ENCODE assay signal across 1 cellular context in the genomic region with DNA sequence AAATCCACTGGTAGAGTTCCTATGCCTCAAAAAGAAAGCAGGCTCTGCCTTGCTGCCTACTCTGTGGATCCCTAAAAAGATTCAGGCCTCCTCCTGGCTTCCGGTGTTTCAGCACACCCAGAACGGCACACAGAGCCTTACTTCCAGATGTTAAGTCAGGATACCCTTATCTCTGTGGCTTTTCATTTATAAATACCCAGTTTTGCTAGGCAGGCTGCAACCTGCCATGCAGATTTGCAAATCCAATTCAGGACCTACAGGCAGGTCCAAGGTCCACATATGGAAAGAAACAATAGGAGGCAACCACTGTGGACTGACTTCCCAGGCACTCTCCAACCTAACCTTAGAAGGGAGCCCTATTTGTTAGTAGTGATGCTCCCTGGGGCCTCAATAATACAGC.
TF ChIP-seq lines count a peak whose summit lies in the region.

No MANE protein-coding gene starts in this region.

TF ChIP-seq in HepG2, 621 proteins besides CTCF, POLR2A, EP300 and RAD21:
- peak; percentile 56 for TF ChIP-seq HNF4G (IDR thresholded peaks at IDR 0.05; ENCODE audit: borderline replicate concordance, low read depth, low read length)
- TF ChIP-seq HNF4G (CRISPR knock-in tag; IDR thresholded peaks at IDR 0.05; ENCODE audit: borderline replicate concordance, low read depth) = no peak; the same call in 1 of the 2 replicates
- 0 out of 2 replicates have a peak, but pooled peaks have one; percentile 31 for TF ChIP-seq GATAD2A (CRISPR knock-in tag; IDR thresholded peaks at IDR 0.05)
- TF ChIP-seq, protein P1, sequence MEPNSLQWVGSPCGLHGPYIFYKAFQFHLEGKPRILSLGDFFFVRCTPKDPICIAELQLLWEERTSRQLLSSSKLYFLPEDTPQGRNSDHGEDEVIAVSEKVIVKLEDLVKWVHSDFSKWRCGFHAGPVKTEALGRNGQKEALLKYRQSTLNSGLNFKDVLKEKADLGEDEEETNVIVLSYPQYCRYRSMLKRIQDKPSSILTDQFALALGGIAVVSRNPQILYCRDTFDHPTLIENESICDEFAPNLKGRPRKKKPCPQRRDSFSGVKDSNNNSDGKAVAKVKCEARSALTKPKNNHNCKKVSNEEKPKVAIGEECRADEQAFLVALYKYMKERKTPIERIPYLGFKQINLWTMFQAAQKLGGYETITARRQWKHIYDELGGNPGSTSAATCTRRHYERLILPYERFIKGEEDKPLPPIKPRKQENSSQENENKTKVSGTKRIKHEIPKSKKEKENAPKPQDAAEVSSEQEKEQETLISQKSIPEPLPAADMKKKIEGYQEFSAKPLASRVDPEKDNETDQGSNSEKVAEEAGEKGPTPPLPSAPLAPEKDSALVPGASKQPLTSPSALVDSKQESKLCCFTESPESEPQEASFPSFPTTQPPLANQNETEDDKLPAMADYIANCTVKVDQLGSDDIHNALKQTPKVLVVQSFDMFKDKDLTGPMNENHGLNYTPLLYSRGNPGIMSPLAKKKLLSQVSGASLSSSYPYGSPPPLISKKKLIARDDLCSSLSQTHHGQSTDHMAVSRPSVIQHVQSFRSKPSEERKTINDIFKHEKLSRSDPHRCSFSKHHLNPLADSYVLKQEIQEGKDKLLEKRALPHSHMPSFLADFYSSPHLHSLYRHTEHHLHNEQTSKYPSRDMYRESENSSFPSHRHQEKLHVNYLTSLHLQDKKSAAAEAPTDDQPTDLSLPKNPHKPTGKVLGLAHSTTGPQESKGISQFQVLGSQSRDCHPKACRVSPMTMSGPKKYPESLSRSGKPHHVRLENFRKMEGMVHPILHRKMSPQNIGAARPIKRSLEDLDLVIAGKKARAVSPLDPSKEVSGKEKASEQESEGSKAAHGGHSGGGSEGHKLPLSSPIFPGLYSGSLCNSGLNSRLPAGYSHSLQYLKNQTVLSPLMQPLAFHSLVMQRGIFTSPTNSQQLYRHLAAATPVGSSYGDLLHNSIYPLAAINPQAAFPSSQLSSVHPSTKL (CRISPR knock-in tag; IDR thresholded peaks at IDR 0.05) = peak; percentile 44; the same call in 1 of the 2 replicates
- peak; percentile 83 for TF ChIP-seq HNF4A (CRISPR knock-in tag; IDR thresholded peaks at IDR 0.05)
- TF ChIP-seq SAP130 (CRISPR knock-in tag; IDR thresholded peaks at IDR 0.05; ENCODE audit: low read depth) = 0 out of 2 replicates have a peak, but pooled peaks have one; percentile 21
- TF ChIP-seq SALL1 (CRISPR knock-in tag; IDR thresholded peaks at IDR 0.05) = peak; percentile 18; the same call in 1 of the 2 replicates
- TF ChIP-seq SOX6 (IDR thresholded peaks at IDR 0.05) = no peak
- TF ChIP-seq SOX6 (CRISPR knock-in tag; IDR thresholded peaks at IDR 0.05) = peak; percentile 69
- TF ChIP-seq ZMYM3 (CRISPR knock-in tag; IDR thresholded peaks at IDR 0.05) = no peak
- no peak for TF ChIP-seq ZNF34 (CRISPR knock-in tag; IDR thresholded peaks at IDR 0.05; ENCODE audit: borderline replicate concordance)
- peak; percentile 52; the same call in 1 of the 2 replicates for TF ChIP-seq SOX13 (IDR thresholded peaks at IDR 0.05)
- TF ChIP-seq SOX13 (CRISPR knock-in tag; conservative IDR thresholded peaks at IDR 0.05 in 1 of 2, IDR thresholded peaks at IDR 0.05 in 1 of 2) = peak in 1 of 2 experiments; percentile 83; a peak in 2 of 4 replicates
- no peak for TF ChIP-seq SMARCC2 (IDR thresholded peaks at IDR 0.05)
- no peak for TF ChIP-seq NKX3-1 (CRISPR knock-in tag; IDR thresholded peaks at IDR 0.05)
- peak; percentile 86; the same call in 1 of the 2 replicates for TF ChIP-seq ZNF644 (CRISPR knock-in tag; IDR thresholded peaks at IDR 0.05; ENCODE audit: low read depth)
- no peak for TF ChIP-seq EEA1 (CRISPR knock-in tag; IDR thresholded peaks at IDR 0.05; ENCODE audit: borderline replicate concordance)
- TF ChIP-seq ZNF652 (CRISPR knock-in tag; IDR thresholded peaks at IDR 0.05; ENCODE audit: borderline replicate concordance, low read depth) = no peak
- TF ChIP-seq, protein P2, sequence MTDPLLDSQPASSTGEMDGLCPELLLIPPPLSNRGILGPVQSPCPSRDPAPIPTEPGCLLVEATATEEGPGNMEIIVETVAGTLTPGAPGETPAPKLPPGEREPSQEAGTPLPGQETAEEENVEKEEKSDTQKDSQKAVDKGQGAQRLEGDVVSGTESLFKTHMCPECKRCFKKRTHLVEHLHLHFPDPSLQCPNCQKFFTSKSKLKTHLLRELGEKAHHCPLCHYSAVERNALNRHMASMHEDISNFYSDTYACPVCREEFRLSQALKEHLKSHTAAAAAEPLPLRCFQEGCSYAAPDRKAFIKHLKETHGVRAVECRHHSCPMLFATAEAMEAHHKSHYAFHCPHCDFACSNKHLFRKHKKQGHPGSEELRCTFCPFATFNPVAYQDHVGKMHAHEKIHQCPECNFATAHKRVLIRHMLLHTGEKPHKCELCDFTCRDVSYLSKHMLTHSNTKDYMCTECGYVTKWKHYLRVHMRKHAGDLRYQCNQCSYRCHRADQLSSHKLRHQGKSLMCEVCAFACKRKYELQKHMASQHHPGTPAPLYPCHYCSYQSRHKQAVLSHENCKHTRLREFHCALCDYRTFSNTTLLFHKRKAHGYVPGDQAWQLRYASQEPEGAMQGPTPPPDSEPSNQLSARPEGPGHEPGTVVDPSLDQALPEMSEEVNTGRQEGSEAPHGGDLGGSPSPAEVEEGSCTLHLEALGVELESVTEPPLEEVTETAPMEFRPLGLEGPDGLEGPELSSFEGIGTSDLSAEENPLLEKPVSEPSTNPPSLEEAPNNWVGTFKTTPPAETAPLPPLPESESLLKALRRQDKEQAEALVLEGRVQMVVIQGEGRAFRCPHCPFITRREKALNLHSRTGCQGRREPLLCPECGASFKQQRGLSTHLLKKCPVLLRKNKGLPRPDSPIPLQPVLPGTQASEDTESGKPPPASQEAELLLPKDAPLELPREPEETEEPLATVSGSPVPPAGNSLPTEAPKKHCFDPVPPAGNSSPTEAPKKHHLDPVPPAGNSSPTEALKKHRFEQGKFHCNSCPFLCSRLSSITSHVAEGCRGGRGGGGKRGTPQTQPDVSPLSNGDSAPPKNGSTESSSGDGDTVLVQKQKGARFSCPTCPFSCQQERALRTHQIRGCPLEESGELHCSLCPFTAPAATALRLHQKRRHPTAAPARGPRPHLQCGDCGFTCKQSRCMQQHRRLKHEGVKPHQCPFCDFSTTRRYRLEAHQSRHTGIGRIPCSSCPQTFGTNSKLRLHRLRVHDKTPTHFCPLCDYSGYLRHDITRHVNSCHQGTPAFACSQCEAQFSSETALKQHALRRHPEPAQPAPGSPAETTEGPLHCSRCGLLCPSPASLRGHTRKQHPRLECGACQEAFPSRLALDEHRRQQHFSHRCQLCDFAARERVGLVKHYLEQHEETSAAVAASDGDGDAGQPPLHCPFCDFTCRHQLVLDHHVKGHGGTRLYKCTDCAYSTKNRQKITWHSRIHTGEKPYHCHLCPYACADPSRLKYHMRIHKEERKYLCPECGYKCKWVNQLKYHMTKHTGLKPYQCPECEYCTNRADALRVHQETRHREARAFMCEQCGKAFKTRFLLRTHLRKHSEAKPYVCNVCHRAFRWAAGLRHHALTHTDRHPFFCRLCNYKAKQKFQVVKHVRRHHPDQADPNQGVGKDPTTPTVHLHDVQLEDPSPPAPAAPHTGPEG (CRISPR knock-in tag; IDR thresholded peaks at IDR 0.05) = no peak
- peak; percentile 72; the same call in 1 of the 2 replicates for TF ChIP-seq SOX5 (CRISPR knock-in tag; IDR thresholded peaks at IDR 0.05; ENCODE audit: borderline replicate concordance)
